In the genomic region with DNA sequence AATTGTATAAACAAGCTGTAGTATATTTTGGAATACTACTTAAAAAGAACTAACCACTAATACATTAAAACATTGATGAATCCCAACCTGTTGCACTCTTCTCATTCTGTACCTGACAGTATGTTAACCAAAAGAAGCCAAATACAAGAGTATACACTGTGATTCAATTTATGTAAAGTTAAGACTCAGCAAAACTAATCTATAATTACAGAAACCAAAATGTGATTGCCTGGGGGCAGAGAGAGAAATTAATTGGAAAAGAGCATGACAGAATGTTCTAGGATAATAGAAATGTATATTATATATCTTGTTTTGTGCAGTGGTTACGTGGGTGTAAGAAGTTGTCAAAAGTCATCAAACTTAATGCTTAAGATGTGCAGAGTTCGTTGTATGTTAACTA, we compare ENCODE assay signal across 22 cellular contexts.
"Had no signal": no experiment of that assay in that cellular context is flagged by ENCODE, and none has a peak within 500 bp of the region (broad histone marks: within the 10 kb centered on the region; RNA-seq: fewer than 3 reads in every experiment).

No MANE protein-coding gene starts in this region.

- H3K27ac ChIP-seq: brain microvascular endothelial cell, foreskin keratinocyte, upper lobe of right lung had no signal

- ATAC-seq: esophagus mucosa; foreskin keratinocyte; left lobe of liver; lower lobe of right lung; natural killer cell treated with Interleukin-12 subunit alpha and Interleukin-12 subunit beta and Interleukin-15 and Interleukin-18, amount 100 ng/mL, for 72 hours; stimulated activated naive CD8-positive, alpha-beta T cell treated with anti-CD3 and anti-CD28 coated beads, Interleukin-15, Interleukin-2, amounts not matched to agents 100 U/mL and 50 U/mL, for 24 hours; upper lobe of right lung had no signal

- DNase-seq: activated CD4-positive, alpha-beta memory T cell treated with anti-CD3 and anti-CD28 coated beads, Interleukin-2, amount 10 ng/mL, durations not matched to agents 7 days and 5 days; activated CD4-positive, alpha-beta T cell treated with anti-CD3 and anti-CD28 coated beads for 1 hour; activated CD4-positive, alpha-beta T cell treated with anti-CD3 and anti-CD28 coated beads, Interleukin-2, amount 10 ng/mL, durations not matched to agents 7 days and 5 days; activated CD8-positive, alpha-beta memory T cell treated with anti-CD3 and anti-CD28 coated beads, Interleukin-2, amount 50 U/mL, for 48 hours; activated gamma-delta T cell; activated naive CD4-positive, alpha-beta T cell treated with anti-CD3 and anti-CD28 coated beads, Interleukin-2, amount 10 ng/mL, durations not matched to agents 7 days and 5 days; activated naive CD8-positive, alpha-beta T cell treated with anti-CD3 and anti-CD28 coated beads, Interleukin-2, amount 10 ng/mL, durations not matched to agents 7 days and 5 days; activated T-cell treated with anti-CD3 and anti-CD28 coated beads, Interleukin-2, amount 50 U/mL, for 24 hours; brain microvascular endothelial cell; caudate nucleus; endodermal cell; foreskin keratinocyte; kidney glomerular epithelial cell; lower lobe of right lung; mesendoderm; retina; stimulated activated CD4-positive, alpha-beta T cell treated with anti-CD3 and anti-CD28 coated beads, Interleukin-4, amount 100 ng/mL, for 1 hour; stimulated activated naive CD8-positive, alpha-beta T cell treated with anti-CD3 and anti-CD28 coated beads, Interleukin-15, Interleukin-2, amounts not matched to agents 100 U/mL and 50 U/mL, for 24 hours; upper lobe of right lung had no signal

- H3K27me3 ChIP-seq: brain microvascular endothelial cell, foreskin keratinocyte, upper lobe of right lung had no signal

- H3K36me3 ChIP-seq: brain microvascular endothelial cell, lower lobe of right lung, upper lobe of right lung had no signal

- H3K9me3 ChIP-seq: lower lobe of right lung, upper lobe of right lung had no signal

- H3K4me3 ChIP-seq: lower lobe of right lung, upper lobe of right lung had no signal
